ENCODE assay signal across 19 cellular contexts in the genomic region with DNA sequence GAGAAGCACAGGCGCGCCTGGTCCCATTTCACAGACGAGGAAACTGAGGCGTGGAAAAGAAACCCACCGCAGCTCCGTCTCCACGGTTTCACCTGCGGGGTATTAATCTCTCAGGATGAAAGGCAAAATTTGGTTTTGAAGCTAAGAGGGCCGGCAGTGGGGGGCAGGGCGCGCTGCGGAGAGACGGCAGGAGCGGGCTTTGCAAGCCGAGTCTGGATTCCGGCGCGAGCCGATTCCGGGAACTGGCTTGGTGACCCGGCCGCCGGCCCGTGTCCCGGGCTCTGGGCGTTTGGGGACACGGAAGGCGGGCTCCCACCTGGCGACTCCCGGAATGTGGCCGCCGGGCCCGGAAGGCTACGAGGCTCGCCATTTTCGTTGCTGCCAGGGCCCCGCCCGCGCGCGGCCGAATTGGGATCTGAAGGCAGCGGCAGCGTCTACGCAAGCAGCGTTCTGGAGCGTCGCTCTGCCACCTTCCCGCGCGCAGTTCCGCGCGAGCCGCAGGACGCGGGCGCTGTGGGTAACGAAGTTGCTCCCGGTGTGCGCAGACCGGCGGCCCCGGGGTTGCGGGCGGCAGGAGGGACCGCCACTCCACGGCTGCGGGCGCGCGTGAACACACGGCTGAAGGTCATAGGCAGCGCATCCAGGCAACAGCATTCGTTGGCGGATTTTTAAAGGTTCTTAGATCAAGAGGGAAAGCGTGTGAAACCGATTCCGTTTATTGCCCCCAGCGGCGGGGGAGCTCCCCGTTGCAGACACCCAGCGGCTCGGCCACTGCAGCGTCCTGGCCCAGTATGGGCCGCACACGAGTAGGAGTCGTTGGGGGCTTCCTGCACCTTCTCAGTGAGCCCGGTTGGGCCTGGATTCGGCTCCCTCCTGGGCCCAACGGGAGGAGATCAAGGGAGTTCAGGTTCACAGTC. TPM values are rescaled to one million over a fixed set of nuclear protein-coding genes. Genes with fewer than 3 reads are reported as not detected.
DNase-seq lines count a peak whose midpoint lies in the region; ATAC-seq and TF ChIP-seq lines count a peak whose summit lies in the region.
"Had no signal": no experiment of that assay in that cellular context is flagged by ENCODE, and none has a peak within 500 bp of the region (broad histone marks: within the 10 kb centered on the region; RNA-seq: fewer than 3 reads in every experiment).

No MANE protein-coding gene starts in this region.

- intact Hi-C loops in left ventricle myocardium superior (cut with micrococcal nuclease) = no loop called here

- H3K27me3 ChIP-seq in upper lobe of left lung = peaks cover 0 to 46% (median 11%) of the 10 kb centered on the region in 4 donors

- H3K4me1 ChIP-seq in upper lobe of left lung = peaks cover 12 to 33% (median 18%) of the 10 kb centered on the region in 4 donors

- WGBS in upper lobe of left lung, 2 donors = 68 to 75% methylated on average over 42 to 91 of the region's 91 CpGs

- peak; percentile 42 for DNase-seq in activated effector memory CD4-positive, alpha-beta T cell treated with anti-CD3 and anti-CD28 coated beads, Interleukin-2, amount 50 U/mL, for 16 hours
- no peak for DNase-seq in activated effector memory CD4-positive, alpha-beta T cell treated with Interleukin-2 at 50 U/mL for 16 hours
- DNase-seq in left ventricle myocardium superior (peak; percentile 35), omental fat pad (ENCODE audit: low spot score) (peak; percentile 9), upper lobe of left lung (peak; percentile 7 to 83), nucleus accumbens (lab: John Stamatoyannopoulos, UW) (no peak)
- DNase-seq: activated CD4-positive, CD25-positive, alpha-beta regulatory T cell treated with anti-CD3 and anti-CD28 coated beads, Interleukin-2, amount 50 U/mL, for 72 hours; CD8-positive, alpha-beta T cell; NCI-H1105; NCI-H345; stimulated activated CD4-positive, alpha-beta T cell treated with anti-CD3 and anti-CD28 coated beads, Interleukin-4, amount 100 ng/mL, for 4 hours; T-cell had no signal

- ATAC-seq in left ventricle myocardium superior (no peak), omental fat pad (ENCODE audit: low FRiP score) (no peak), upper lobe of left lung (ENCODE audit: low FRiP score in 2 of 2) (no peak), GM21528 (IDR thresholded peaks at IDR 0.05; ENCODE audit: low FRiP score, unreplicated experiment) (no peak), HG02973 (IDR thresholded peaks at IDR 0.05; ENCODE audit: unreplicated experiment) (no peak)
- ATAC-seq: CD8-positive, alpha-beta T cell; K562; stimulated activated effector memory CD8-positive, alpha-beta T cell treated with anti-CD3 and anti-CD28 coated beads, Interleukin-12 subunit alpha, Interleukin-12 subunit beta, amount 100 ng/mL, for 72 hours; T-cell had no signal

- TF ChIP-seq POLR2A in upper lobe of left lung (IDR thresholded peaks at IDR 0.05) = no peak

- TF ChIP-seq CTCF in omental fat pad (IDR thresholded peaks at IDR 0.05) (no peak), upper lobe of left lung (IDR thresholded peaks at IDR 0.05) (no peak)

- no peaks in the 10 kb centered on the region for H3K9me3 ChIP-seq in upper lobe of left lung

- no peak for TF ChIP-seq EP300 in upper lobe of left lung (IDR thresholded peaks at IDR 0.05)

- no peak overlapping the region for H3K27ac ChIP-seq in upper lobe of left lung

- peak overlapping the region in 1 of 4 donors; percentile 10 for H3K4me3 ChIP-seq in upper lobe of left lung
- H3K4me3 ChIP-seq: K562 had no signal

- no peaks in the 10 kb centered on the region for H3K36me3 ChIP-seq in upper lobe of left lung

RNA-seq across cellular contexts. Expression of a gene that starts 5.4 kb away (rescaled TPM):
- total RNA-seq in left ventricle myocardium superior = 17.7 TPM
- total RNA-seq in omental fat pad = 1 to 10 TPM in 2 of 4 donors, under 1 TPM in 2; 0.19 to 3.8 (median 1.8) TPM
- total RNA-seq in upper lobe of left lung = 10 to 100 TPM; 12.3 to 54.5 (median 21.2) TPM
- total RNA-seq: CD8-positive, alpha-beta T cell had no signal

RNA-seq across cellular contexts. Expression of a gene that starts 42.4 kb away (rescaled TPM):
- not detected for total RNA-seq in left ventricle myocardium superior
- total RNA-seq in omental fat pad = not detected
- total RNA-seq in upper lobe of left lung = not detected
- total RNA-seq: A172; CD8-positive, alpha-beta T cell; G401; K562; pulmonary artery endothelial cell; T-cell had no signal

Comparison
In these comparisons a context has a peak if more than half of its experiments do, and no peak if none do; other contexts are left out.
1. DNase-seq: peak in activated effector memory CD4-positive, alpha-beta T cell treated with anti-CD3 and anti-CD28 coated beads, Interleukin-2, amount 50 U/mL, for 16 hours (single experiment), left ventricle myocardium superior (single experiment), omental fat pad (single experiment) and upper lobe of left lung (2 of 2); none in activated effector memory CD4-positive, alpha-beta T cell treated with Interleukin-2 at 50 U/mL for 16 hours (single experiment) and nucleus accumbens (0 of 56).